14 cellular contexts compared by ENCODE assay signal in the genomic region with DNA sequence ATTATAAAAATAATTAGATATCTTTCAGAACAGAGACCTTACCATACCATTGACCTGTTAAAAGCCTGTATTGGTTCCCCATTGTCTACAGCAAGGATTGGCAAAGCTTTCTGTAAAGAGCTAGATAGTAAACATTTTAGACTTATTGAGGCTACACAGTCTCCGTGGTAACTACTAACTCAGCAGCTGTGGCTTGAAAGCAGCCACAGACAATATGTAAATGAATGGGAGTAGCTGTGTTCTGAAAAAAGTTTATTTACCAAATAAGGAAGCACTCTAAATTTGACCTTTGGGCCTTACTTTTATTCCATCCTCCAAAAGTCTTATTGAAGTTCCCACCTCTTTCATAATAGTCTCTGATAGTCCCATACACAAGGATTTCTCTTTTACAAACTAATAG. TPM values are rescaled to one million over a fixed set of nuclear protein-coding genes. Genes with fewer than 3 reads are reported as not detected.
DNase-seq lines count a peak whose midpoint lies in the region; ATAC-seq and TF ChIP-seq lines count a peak whose summit lies in the region.
"Had no signal": no experiment of that assay in that cellular context is flagged by ENCODE, and none has a peak within 500 bp of the region (broad histone marks: within the 10 kb centered on the region; RNA-seq: fewer than 3 reads in every experiment).

No MANE protein-coding gene starts in this region.

- peak overlapping the region; percentile 49 for H2AFZ ChIP-seq in smooth muscle cell (ENCODE audit: low read depth)

- peak; percentile 36 for ATAC-seq in activated naive CD8-positive, alpha-beta T cell treated with anti-CD3 and anti-CD28 coated beads, Interleukin-2, amount 10 ng/mL, durations not matched to agents 7 days and 5 days (ENCODE audit: low read depth)
- ATAC-seq: body of pancreas, left cardiac atrium had no signal

- H3K9ac ChIP-seq in smooth muscle cell (ENCODE audit: low read depth): no peak overlapping the region

- H3K9me3 ChIP-seq in smooth muscle cell (replicated peaks; ENCODE audit: low read depth): no peaks in the 10 kb centered on the region
- H3K9me3 ChIP-seq in spleen: no peaks in the 10 kb centered on the region
- H3K9me3 ChIP-seq: body of pancreas, testis had no signal

- peaks cover 9% of the 10 kb centered on the region for H3K4me1 Mint-ChIP-seq in activated naive CD8-positive, alpha-beta T cell treated with anti-CD3 and anti-CD28 coated beads, Interleukin-2, amount 10 ng/mL, durations not matched to agents 7 days and 5 days
- H3K4me1 Mint-ChIP-seq in activated naive CD8-positive, alpha-beta T cell treated with anti-CD3 and anti-CD28 coated beads for 36 hours: peaks cover 8% of the 10 kb centered on the region
- peaks cover 12% of the 10 kb centered on the region for H3K4me1 Mint-ChIP-seq in activated T-cell treated with anti-CD3 and anti-CD28 coated beads, Interleukin-2, amount 50 U/mL, for 24 hours (ENCODE audit: low read depth)
- H3K4me1 Mint-ChIP-seq: CD14-positive monocyte had no signal

- H3K9me3 Mint-ChIP-seq in activated naive CD8-positive, alpha-beta T cell treated with anti-CD3 and anti-CD28 coated beads, Interleukin-2, amount 10 ng/mL, durations not matched to agents 7 days and 5 days: no peaks in the 10 kb centered on the region
- H3K9me3 Mint-ChIP-seq in activated naive CD8-positive, alpha-beta T cell treated with anti-CD3 and anti-CD28 coated beads for 36 hours: no peaks in the 10 kb centered on the region
- H3K9me3 Mint-ChIP-seq in activated T-cell treated with anti-CD3 and anti-CD28 coated beads, Interleukin-2, amount 50 U/mL, for 24 hours: no peaks in the 10 kb centered on the region
- H3K9me3 Mint-ChIP-seq: HFFc6 had no signal

- H3K36me3 ChIP-seq in smooth muscle cell (ENCODE audit: low read depth) (no peaks in the 10 kb centered on the region), spleen (no peaks in the 10 kb centered on the region)

- H3K27me3 Mint-ChIP-seq in activated naive CD8-positive, alpha-beta T cell treated with anti-CD3 and anti-CD28 coated beads, Interleukin-2, amount 10 ng/mL, durations not matched to agents 7 days and 5 days: peaks cover 1% of the 10 kb centered on the region
- no peaks in the 10 kb centered on the region for H3K27me3 Mint-ChIP-seq in activated naive CD8-positive, alpha-beta T cell treated with anti-CD3 and anti-CD28 coated beads for 36 hours
- H3K27me3 Mint-ChIP-seq in activated T-cell treated with anti-CD3 and anti-CD28 coated beads, Interleukin-2, amount 50 U/mL, for 24 hours: no peaks in the 10 kb centered on the region

- no peaks in the 10 kb centered on the region for H3K79me2 ChIP-seq in smooth muscle cell (ENCODE audit: low read depth)

- TF ChIP-seq CTCF in smooth muscle cell (IDR thresholded peaks at IDR 0.05; ENCODE audit: borderline replicate concordance, insufficient read depth, poor library complexity, severe bottlenecking): no peak
- TF ChIP-seq CTCF in spleen (IDR thresholded peaks at IDR 0.05 in 8 of 11, conservative IDR thresholded peaks at IDR 0.05 in 3 of 11): no peak

- H3K27ac Mint-ChIP-seq in activated naive CD8-positive, alpha-beta T cell treated with anti-CD3 and anti-CD28 coated beads, Interleukin-2, amount 10 ng/mL, durations not matched to agents 7 days and 5 days: no peak overlapping the region
- H3K27ac Mint-ChIP-seq in activated naive CD8-positive, alpha-beta T cell treated with anti-CD3 and anti-CD28 coated beads for 36 hours: no peak overlapping the region
- H3K27ac Mint-ChIP-seq in activated T-cell treated with anti-CD3 and anti-CD28 coated beads, Interleukin-2, amount 50 U/mL, for 24 hours: no peak overlapping the region
- H3K27ac Mint-ChIP-seq: CD14-positive monocyte, HFFc6 had no signal

- intact Hi-C loops in spleen (cut with DNase I; ENCODE audit: low total_unique reads): no loop called here

- H3K36me3 Mint-ChIP-seq in activated naive CD8-positive, alpha-beta T cell treated with anti-CD3 and anti-CD28 coated beads, Interleukin-2, amount 10 ng/mL, durations not matched to agents 7 days and 5 days: no peaks in the 10 kb centered on the region
- H3K36me3 Mint-ChIP-seq in activated naive CD8-positive, alpha-beta T cell treated with anti-CD3 and anti-CD28 coated beads for 36 hours: no peaks in the 10 kb centered on the region
- H3K36me3 Mint-ChIP-seq in activated T-cell treated with anti-CD3 and anti-CD28 coated beads, Interleukin-2, amount 50 U/mL, for 24 hours (ENCODE audit: low read depth): no peaks in the 10 kb centered on the region
- H3K36me3 Mint-ChIP-seq: CD14-positive monocyte had no signal

- H3K4me3 ChIP-seq in smooth muscle cell (no peak overlapping the region), spleen (no peak overlapping the region)
- H3K4me3 ChIP-seq: body of pancreas, testis had no signal

- H3F3A ChIP-seq in smooth muscle cell (ENCODE audit: low read depth): no peaks in the 10 kb centered on the region

- POLR2A ChIA-PET in activated naive CD8-positive, alpha-beta T cell treated with anti-CD3 and anti-CD28 coated beads, Interleukin-2, amount 10 ng/mL, durations not matched to agents 7 days and 5 days (lab: Charles Lee): no interaction called here

- H3K4me1 ChIP-seq in smooth muscle cell (ENCODE audit: low read depth) (no peaks in the 10 kb centered on the region), spleen (no peaks in the 10 kb centered on the region)
- H3K4me1 ChIP-seq: body of pancreas, testis had no signal

- DNase-seq in activated naive CD8-positive, alpha-beta T cell treated with anti-CD3 and anti-CD28 coated beads, Interleukin-2, amount 10 ng/mL, durations not matched to agents 7 days and 5 days: no peak
- no peak for DNase-seq in activated naive CD8-positive, alpha-beta T cell treated with anti-CD3 and anti-CD28 coated beads for 36 hours
- DNase-seq in NCI-H774 (lab: John Stamatoyannopoulos, UW) (peak; percentile 56), fibroblast of peridontal ligament (ENCODE audit: extremely low read depth) (peak; percentile 7), smooth muscle cell (lab: John Stamatoyannopoulos, UW; ENCODE audit: unreplicated experiment) (no peak), COLO668 (lab: John Stamatoyannopoulos, UW; ENCODE audit: unreplicated experiment) (no peak), spleen (no peak)
- DNase-seq in activated T-cell treated with anti-CD3 and anti-CD28 coated beads, Interleukin-2, amount 50 U/mL, for 24 hours: no peak
- DNase-seq: body of pancreas, glutamatergic neuron, HFFc6, left cardiac atrium, testis had no signal

- H3K27ac ChIP-seq in smooth muscle cell (ENCODE audit: low read depth) (no peak overlapping the region), spleen (no peak overlapping the region)
- H3K27ac ChIP-seq: body of pancreas, testis had no signal

- H3K27me3 ChIP-seq in smooth muscle cell (ENCODE audit: low read depth) (no peaks in the 10 kb centered on the region), spleen (replicated peaks in 1 of 7) (no peaks in the 10 kb centered on the region)
- H3K27me3 ChIP-seq: body of pancreas, testis had no signal

- no peaks in the 10 kb centered on the region for H4K20me1 ChIP-seq in smooth muscle cell (ENCODE audit: low read depth)

- no peak overlapping the region for H3K4me2 ChIP-seq in smooth muscle cell

- TF ChIP-seq POLR2A in spleen (IDR thresholded peaks at IDR 0.05): no peak

- H3K4me3 Mint-ChIP-seq in activated naive CD8-positive, alpha-beta T cell treated with anti-CD3 and anti-CD28 coated beads, Interleukin-2, amount 10 ng/mL, durations not matched to agents 7 days and 5 days: no peak overlapping the region
- H3K4me3 Mint-ChIP-seq in activated naive CD8-positive, alpha-beta T cell treated with anti-CD3 and anti-CD28 coated beads for 36 hours: no peak overlapping the region
- no peak overlapping the region for H3K4me3 Mint-ChIP-seq in activated T-cell treated with anti-CD3 and anti-CD28 coated beads, Interleukin-2, amount 50 U/mL, for 24 hours
- H3K4me3 Mint-ChIP-seq: CD14-positive monocyte, HFFc6 had no signal

- WGBS in smooth muscle cell (ENCODE audit: low lambda C conversion rate): 75% methylated on average over 1 of the region's 1 CpG
- 22 to 45% (median 41%) methylated on average over 1 of the region's 1 CpG for WGBS in spleen, 5 donors

RNA-seq across cellular contexts. Expression of a gene that starts 39.7 kb away (rescaled TPM):
- total RNA-seq in activated naive CD8-positive, alpha-beta T cell treated with anti-CD3 and anti-CD28 coated beads, Interleukin-2, amount 10 ng/mL, durations not matched to agents 7 days and 5 days: under 1 TPM; 0.11 to 0.17 TPM
- under 1 TPM in 1 of 2 experiments, not detected in 1; 0.04 TPM for total RNA-seq in activated naive CD8-positive, alpha-beta T cell treated with anti-CD3 and anti-CD28 coated beads for 36 hours
- total RNA-seq in smooth muscle cell (0.90 TPM in 1 of 2 replicates, not detected in the other), spleen (under 1 TPM in 5 of 7 donors, not detected in 2; 0.06 to 0.34 (median 0.10) TPM)
- polyA plus RNA-seq in smooth muscle cell (0.15 TPM in 1 of 2 replicates, not detected in the other), spleen (under 1 TPM in 1 of 3 donors, not detected in 2; 0.02 TPM)
- total RNA-seq: body of pancreas, HFFc6 had no signal
- polyA plus RNA-seq: CD14-positive monocyte had no signal

Comparison
In these comparisons a context has a peak if more than half of its experiments do, and no peak if none do; other contexts are left out.
1. DNase-seq: peak in NCI-H774 (single experiment) and fibroblast of peridontal ligament (single experiment); none in activated naive CD8-positive, alpha-beta T cell treated with anti-CD3 and anti-CD28 coated beads, Interleukin-2, amount 10 ng/mL, durations not matched to agents 7 days and 5 days (single experiment), activated naive CD8-positive, alpha-beta T cell treated with anti-CD3 and anti-CD28 coated beads for 36 hours (single experiment), smooth muscle cell (single experiment), COLO668 (single experiment), activated T-cell treated with anti-CD3 and anti-CD28 coated beads, Interleukin-2, amount 50 U/mL, for 24 hours (single experiment) and spleen (single experiment).